ENCODE assay signal across 7 cellular contexts in genomic region chr19:40549007-40549708, GRCh38. TPM values are rescaled to one million over a fixed set of nuclear protein-coding genes. Genes with fewer than 3 reads are reported as not detected.
DNase-seq lines count a peak whose midpoint lies in the region; ATAC-seq, FAIRE-seq and TF ChIP-seq lines count a peak whose summit lies in the region.

No MANE protein-coding gene starts in this region.

- TF ChIP-seq EP300 in esophagus muscularis mucosa (IDR thresholded peaks at IDR 0.05): no peak

- WGBS in esophagus muscularis mucosa: 11% methylated on average over 24 of the region's 43 CpGs
- 5 to 7% methylated on average over 36 to 41 of the region's 43 CpGs for WGBS in pancreas, 2 donors

- peak; percentile 76 to 93 (median 84) for ATAC-seq in pancreas
- ATAC-seq in HG03378 (IDR thresholded peaks at IDR 0.05; ENCODE audit: unreplicated experiment): no peak
- no peak for ATAC-seq in HG03159 (IDR thresholded peaks at IDR 0.05; ENCODE audit: unreplicated experiment)

- intact Hi-C loops in esophagus muscularis mucosa (cut with DNase I) (loop anchor here (1.0 kb wide), 1 partner anchor 49 kb away; no protein-coding TSS in a partner anchor), pancreas (cut with DNase I) (no loop called here)

- peaks cover 3 to 10% (median 7%) of the 10 kb centered on the region in 4 donors for H3K4me1 ChIP-seq in esophagus muscularis mucosa
- H3K4me1 ChIP-seq in pancreas: no peaks in the 10 kb centered on the region

- no peaks in the 10 kb centered on the region for H3K9me3 ChIP-seq in esophagus muscularis mucosa
- H3K9me3 ChIP-seq in pancreas: no peaks in the 10 kb centered on the region

- peak; percentile 20 to 60 (median 50) for TF ChIP-seq CTCF in esophagus muscularis mucosa (IDR thresholded peaks at IDR 0.05)
- TF ChIP-seq CTCF in pancreas (IDR thresholded peaks at IDR 0.05): peak; percentile 10 to 29 (median 23)

- H3K36me3 ChIP-seq in esophagus muscularis mucosa: no peaks in the 10 kb centered on the region
- no peaks in the 10 kb centered on the region for H3K36me3 ChIP-seq in pancreas

- TF ChIP-seq POLR2A in esophagus muscularis mucosa (IDR thresholded peaks at IDR 0.05; ENCODE audit: low read depth): no peak

- H3K27me3 ChIP-seq in esophagus muscularis mucosa (peaks cover 0 to 26% (median 2%) of the 10 kb centered on the region in 4 donors), pancreas (peaks cover 0 to 7% (median 1%) of the 10 kb centered on the region in 4 donors)

- DNase-seq in GM19238 (ENCODE audit: insufficient read length, low spot score) (peak; percentile 65), NCI-H82 (lab: John Stamatoyannopoulos, UW) (peak; percentile 96), esophagus muscularis mucosa (ENCODE audit: extremely low spot score) (no peak), pancreas (peak in 5 of 6 donors; percentile 39 to 84 (median 65))
- DNase-seq in activated CD8-positive, alpha-beta memory T cell treated with anti-CD3 and anti-CD28 coated beads, Interleukin-2, amount 50 U/mL, for 48 hours: peak; percentile 86

- no peak for FAIRE-seq in pancreas (lab: Jason Lieb, UNC)

- H3K4me3 ChIP-seq in esophagus muscularis mucosa: no peak overlapping the region
- no peak overlapping the region for H3K4me3 ChIP-seq in pancreas

- no peak overlapping the region for H3K27ac ChIP-seq in esophagus muscularis mucosa (replicated peaks in 1 of 4)
- H3K27ac ChIP-seq in pancreas: no peak overlapping the region

RNA-seq across cellular contexts. Expression of gene SHKBP1, which starts 27.5 kb away (rescaled TPM):
- total RNA-seq in esophagus muscularis mucosa: 10 to 100 TPM; 39.5 to 82.7 (median 52.7) TPM
- 10 to 100 TPM; 18.2 to 40.3 (median 22.7) TPM for total RNA-seq in pancreas
- 10 to 100 TPM; 73.3 to 86.2 TPM for polyA plus RNA-seq in pancreas

RNA-seq across cellular contexts. Expression of gene LTBP4, which starts 52.0 kb away (rescaled TPM):
- 100 to 1,000 TPM; 358 to 430 (median 397) TPM for total RNA-seq in esophagus muscularis mucosa
- total RNA-seq in pancreas: 10 to 100 TPM; 18.7 to 48.9 (median 23.9) TPM
- polyA plus RNA-seq in pancreas: 10 to 100 TPM; 32.4 to 44.9 TPM

Comparison
In these comparisons a context has a peak if more than half of its experiments do, and no peak if none do; other contexts are left out.
1. ATAC-seq: peak in pancreas (4 of 4); none in HG03378 (single experiment) and HG03159 (single experiment).
2. RNA of gene LTBP4, which starts 52.0 kb away (total RNA-seq): 358 to 430 TPM in esophagus muscularis mucosa; 18.7 to 48.9 TPM in pancreas; every median in the first group is over 4 times any median in the second.